ENCODE assay signal across 18 cellular contexts in genomic region chr2:227007940-227008339, GRCh38.
DNase-seq lines count a peak whose midpoint lies in the region; ATAC-seq, FAIRE-seq and TF ChIP-seq lines count a peak whose summit lies in the region.
"Had no signal": no experiment of that assay in that cellular context is flagged by ENCODE, and none has a peak within 500 bp of the region (broad histone marks: within the 10 kb centered on the region; RNA-seq: fewer than 3 reads in every experiment).

No MANE protein-coding gene starts in this region.

- H3K4me1 ChIP-seq in HepG2 (ENCODE audit: insufficient read depth, low read length) (no peaks in the 10 kb centered on the region), right lobe of liver (no peaks in the 10 kb centered on the region), K562 (replicated peaks in 1 of 2; ENCODE audit: control insufficient read depth in 2 of 2, insufficient read depth in 2 of 2, low read length in 2 of 2) (no peaks in the 10 kb centered on the region), BE2C (no peaks in the 10 kb centered on the region)
- H3K4me1 ChIP-seq: A549 had no signal

- no peak for FAIRE-seq in HepG2 (lab: Jason Lieb, UNC)
- no peak for FAIRE-seq in K562 (lab: Jason Lieb, UNC)
- FAIRE-seq: A549 had no signal

- H3K9me3 ChIP-seq in HepG2 (ENCODE audit: low read length) (no peaks in the 10 kb centered on the region), right lobe of liver (no peaks in the 10 kb centered on the region), K562 (replicated peaks; ENCODE audit: control insufficient read depth, insufficient read depth, low read depth, low read length) (no peaks in the 10 kb centered on the region), BE2C (no peaks in the 10 kb centered on the region)
- H3K9me3 ChIP-seq: A549, BLaER1 had no signal

- no peaks in the 10 kb centered on the region for H3K9me3 Mint-ChIP-seq in memory B cell
- H3K9me3 Mint-ChIP-seq: GM23338 had no signal

- in situ Hi-C loops in HepG2 (cut with HindIII; ENCODE audit: extremely low pct_ligation_motif_present, low pct_unique_long_range_greater_than_20kb), result no loop called here
- in situ Hi-C loops in K562 (cut with MboI), result no loop called here

- WGBS in HepG2 (ENCODE audit: low lambda C conversion rate), result 58% methylated on average over 17 of the region's 17 CpGs
- 83% methylated on average over 2 of the region's 17 CpGs for WGBS in right lobe of liver (ENCODE audit: insufficient coverage, low coverage, low lambda C conversion rate, missing lambda C conversion rate)
- WGBS in K562 (ENCODE audit: insufficient coverage, low coverage, missing lambda C conversion rate), result 33% methylated on average over 11 of the region's 17 CpGs

- H3K4me1 Mint-ChIP-seq in memory B cell, result no peaks in the 10 kb centered on the region
- H3K4me1 Mint-ChIP-seq: CD14-positive monocyte; CD4-positive, alpha-beta memory T cell; GM23338 had no signal

- H3K27ac ChIP-seq in HepG2 (ENCODE audit: extremely low read length, insufficient read depth, low read length), result no peak overlapping the region
- H3K27ac ChIP-seq in right lobe of liver, result no peak overlapping the region
- H3K27ac ChIP-seq in K562 (ENCODE audit: extremely low read depth, low read depth, low read length), result no peak overlapping the region
- H3K27ac ChIP-seq: 22Rv1, A549, BLaER1 had no signal

- no peaks in the 10 kb centered on the region for H3K27me3 Mint-ChIP-seq in memory B cell
- H3K27me3 Mint-ChIP-seq: CD4-positive, alpha-beta memory T cell had no signal

- H3K4me3 ChIP-seq in HepG2 (replicated peaks in 1 of 3; ENCODE audit: insufficient read depth in 1 of 3, low read depth in 2 of 3, low read length in 3 of 3) (no peak overlapping the region), right lobe of liver (no peak overlapping the region), K562 (no peak overlapping the region), BE2C (ENCODE audit: low read depth, low read length) (no peak overlapping the region)
- H3K4me3 ChIP-seq: A549, BLaER1, GM23338 had no signal

- POLR2A ChIA-PET in HepG2 (lab: Yijun Ruan, JAX), result no interaction called here
- POLR2A ChIA-PET in K562 (lab: Yijun Ruan, JAX), result no interaction called here

- BruUV-seq in HepG2 (replicated peaks; lab: Mats Ljungman, UMichigan) (no TSS peak), K562 (replicated peaks; lab: Mats Ljungman, UMichigan) (no TSS peak)

- no peaks in the 10 kb centered on the region for H3K79me2 ChIP-seq in HepG2 (ENCODE audit: insufficient read depth, low read length)
- H3K79me2 ChIP-seq in K562 (ENCODE audit: control insufficient read depth, insufficient read depth, low read length), result no peaks in the 10 kb centered on the region

- CTCF ChIA-PET in HepG2 (lab: Yijun Ruan, JAX; ENCODE audit: low intra/inter-chr PET ratio, low total read pairs) (no interaction called here), K562 (lab: Yijun Ruan, JAX; ENCODE audit: low intra/inter-chr PET ratio) (no interaction called here)

- no peak for TF ChIP-seq RAD21 in HepG2 (CRISPR knock-in tag; IDR thresholded peaks at IDR 0.05)
- no peak for TF ChIP-seq RAD21 in K562 (CRISPR knock-in tag; conservative IDR thresholded peaks at IDR 0.05 in 1 of 2, IDR thresholded peaks at IDR 0.05 in 1 of 2)

- H3K4me2 ChIP-seq in HepG2 (ENCODE audit: low read depth, low read length), result no peak overlapping the region
- H3K4me2 ChIP-seq in K562 (ENCODE audit: insufficient read depth, low read length), result no peak overlapping the region
- H3K4me2 ChIP-seq: A549, BLaER1, GM23338 had no signal

- H4K20me1 ChIP-seq in HepG2 (ENCODE audit: insufficient read depth, low read length), result no peaks in the 10 kb centered on the region
- no peaks in the 10 kb centered on the region for H4K20me1 ChIP-seq in K562 (replicated peaks; ENCODE audit: control insufficient read depth, insufficient read depth, low read length)
- H4K20me1 ChIP-seq: BLaER1 had no signal

- peaks cover 25% of the 10 kb centered on the region for H3K36me3 Mint-ChIP-seq in memory B cell
- H3K36me3 Mint-ChIP-seq: CD14-positive monocyte; CD4-positive, alpha-beta memory T cell had no signal

- TF ChIP-seq EP300 in HepG2 (IDR thresholded peaks at IDR 0.05; ENCODE audit: low read depth in 2 of 2, low read length in 2 of 2) (no peak), HepG2 (CRISPR knock-in tag; IDR thresholded peaks at IDR 0.05; ENCODE audit: borderline replicate concordance) (no peak), K562 (IDR thresholded peaks at IDR 0.05; ENCODE audit: low read length) (no peak)

- ATAC-seq in HepG2, result peak; percentile 17; the same call in 1 of the 3 replicates
- ATAC-seq in right lobe of liver, result no peak
- peak; percentile 30; the same call in 1 of the 3 replicates for ATAC-seq in K562
- no peak for ATAC-seq in memory B cell (ENCODE audit: low read depth)
- ATAC-seq: A549, GM23338 had no signal

- H3K27me3 ChIP-seq in HepG2 (ENCODE audit: control insufficient read depth in 1 of 2, insufficient read depth in 2 of 2, low read length in 2 of 2), result peaks cover 0 to 11% of the 10 kb centered on the region in 2 experiments; a peak in 2 of 5 replicates
- H3K27me3 ChIP-seq in right lobe of liver, result no peaks in the 10 kb centered on the region
- peaks cover 0 to 4% of the 10 kb centered on the region in 2 experiments; a peak in 2 of 5 replicates for H3K27me3 ChIP-seq in K562 (ENCODE audit: control insufficient read depth in 2 of 2, insufficient read depth in 2 of 2, low read length in 2 of 2)
- H3K27me3 ChIP-seq in BE2C, result peaks cover 19% of the 10 kb centered on the region
- H3K27me3 ChIP-seq: BLaER1 had no signal

- intact Hi-C loops in HepG2 (cut with micrococcal nuclease; ENCODE audit: unreplicated experiment), result no loop called here
- intact Hi-C loops in right lobe of liver (cut with DNase I), result no loop called here
- intact Hi-C loops in K562 (cut with micrococcal nuclease), result no loop called here

- TF ChIP-seq CTCF in HepG2 (CRISPR knock-in tag; IDR thresholded peaks at IDR 0.05) (no peak), right lobe of liver (IDR thresholded peaks at IDR 0.05) (no peak), K562 (IDR thresholded peaks at IDR 0.05 in 2 of 3, conservative IDR thresholded peaks at IDR 0.05 in 1 of 3; ENCODE audit: insufficient read depth in 2 of 3, low read depth in 1 of 3, low read length in 3 of 3) (no peak), BE2C (IDR thresholded peaks at IDR 0.05; ENCODE audit: low read depth, low read length) (no peak)

- no peak overlapping the region for H3K9ac ChIP-seq in HepG2 (ENCODE audit: insufficient read depth, low read depth, low read length)
- H3K9ac ChIP-seq in K562 (ENCODE audit: insufficient read depth in 1 of 2, low read depth in 2 of 2, low read length in 2 of 2), result no peak overlapping the region
- H3K9ac ChIP-seq: BLaER1 had no signal

- H3K4me3 Mint-ChIP-seq in memory B cell, result no peak overlapping the region
- H3K4me3 Mint-ChIP-seq: CD14-positive monocyte; CD4-positive, alpha-beta memory T cell; GM23338 had no signal

- H2AFZ ChIP-seq in HepG2 (ENCODE audit: low read length), result no peak overlapping the region
- H2AFZ ChIP-seq in K562 (ENCODE audit: low read depth, low read length), result no peak overlapping the region
- H2AFZ ChIP-seq: GM23338 had no signal

- peak overlapping the region; percentile 82 for H3K27ac Mint-ChIP-seq in memory B cell
- H3K27ac Mint-ChIP-seq: GM23338 had no signal

- no peaks in the 10 kb centered on the region for H3K9me1 ChIP-seq in K562 (ENCODE audit: control insufficient read depth, insufficient read depth, low read length)

- TF ChIP-seq POLR2A in HepG2 (IDR thresholded peaks at IDR 0.05; ENCODE audit: insufficient read depth in 1 of 2, low read depth in 2 of 2, low read length in 2 of 2), result no peak
- no peak for TF ChIP-seq POLR2A in right lobe of liver (IDR thresholded peaks at IDR 0.05)
- TF ChIP-seq POLR2A in K562 (conservative IDR thresholded peaks at IDR 0.05), result no peak

- DNase-seq in HepG2 (ENCODE audit: low spot score) (no peak), right lobe of liver (no peak), K562 (ENCODE audit: extremely low read depth in 1 of 4, low spot score in 3 of 4) (no peak), memory B cell (ENCODE audit: low spot score in 2 of 2) (no peak), BE2C (no peak), NCI-H187 (lab: John Stamatoyannopoulos, UW) (no peak), NCI-H187 treated with DMSO at 0.1 percent for 48 hours (lab: John Stamatoyannopoulos, UW) (no peak)
- DNase-seq: AML-193; CD4-positive, alpha-beta memory T cell; DMS153; DMS79; GDM1; H7 had no signal

- H3K36me3 ChIP-seq in HepG2 (replicated peaks in 1 of 2; ENCODE audit: control insufficient read depth in 1 of 2, insufficient read depth in 2 of 2, low read length in 2 of 2) (no peaks in the 10 kb centered on the region), right lobe of liver (no peaks in the 10 kb centered on the region), K562 (ENCODE audit: control insufficient read depth, insufficient read depth, low read length) (no peaks in the 10 kb centered on the region), BE2C (no peaks in the 10 kb centered on the region)
- H3K36me3 ChIP-seq: BLaER1 had no signal

TF ChIP-seq in HepG2, 621 proteins besides CTCF, POLR2A, EP300 and RAD21:
- no peak for TF ChIP-seq DDIT3 (CRISPR knock-in tag; IDR thresholded peaks at IDR 0.05)
TF ChIP-seq in HepG2: peak in this region for 0.

TF ChIP-seq in K562, 482 proteins besides CTCF, POLR2A, EP300 and RAD21:
- TF ChIP-seq CCAR2 (IDR thresholded peaks at IDR 0.05; ENCODE audit: low read depth, low read length), result no peak
- peak; percentile 43; the same call in 1 of the 2 replicates for TF ChIP-seq POLR2G (IDR thresholded peaks at IDR 0.05; ENCODE audit: low read depth, low read length)

Comparison
In these comparisons a context has a peak if more than half of its experiments do, and no peak if none do; other contexts are left out.
1. ATAC-seq: peak in HepG2 (single experiment) and K562 (single experiment); none in right lobe of liver (0 of 4) and memory B cell (single experiment).
2. Of the 241 proteins assayed by ChIP-seq in both HepG2 and K562: peak only in HepG2: none; only in K562: POLR2G; in both: none; in neither: 240.